ENCODE assay signal across 8 cellular contexts in genomic region chr1:156741613-156741983, GRCh38. TPM values are rescaled to one million over a fixed set of nuclear protein-coding genes. Genes with fewer than 3 reads are reported as not detected.
DNase-seq lines count a peak whose midpoint lies in the region; ATAC-seq, FAIRE-seq and TF ChIP-seq lines count a peak whose summit lies in the region.

No MANE protein-coding gene starts in this region.

- no peaks in the 10 kb centered on the region for H3K9me3 ChIP-seq in keratinocyte (ENCODE audit: control insufficient read depth, low read depth, low read length)
- H3K9me3 ChIP-seq in thoracic aorta: no peaks in the 10 kb centered on the region

- POLR2A ChIA-PET in activated CD4-positive, alpha-beta T cell treated with anti-CD3 and anti-CD28 coated beads for 36 hours (lab: Charles Lee): interaction anchor here (0.8 to 2.5 kb wide), 9 partner anchors 10 to 148 kb away, joined by 3 to 55 read pairs (median 6); partner anchors contain the start of genes HDGF, ISG20L2, METTL25B and PRCC

- CTCF ChIA-PET in activated CD4-positive, alpha-beta T cell treated with anti-CD3 and anti-CD28 coated beads for 36 hours (lab: Charles Lee): interaction anchor here (0.7 to 4.7 kb wide), 10 partner anchors 10 to 149 kb away, joined by 3 to 73 read pairs (median 5); partner anchors contain the start of genes HDGF, ISG20L2, METTL25B and PRCC

- peak overlapping the region; percentile 57 for H3K4me2 ChIP-seq in keratinocyte (ENCODE audit: control insufficient read depth, extremely low read depth, insufficient read depth, low read depth, low read length)

- H3K4me1 ChIP-seq in keratinocyte (ENCODE audit: control insufficient read depth, extremely low read depth, insufficient read depth, low read length): peaks cover 18% of the 10 kb centered on the region
- peaks cover 20 to 33% of the 10 kb centered on the region in 2 donors for H3K4me1 ChIP-seq in thoracic aorta (ENCODE audit: control insufficient read depth in 1 of 2, low read depth in 2 of 2)

- FAIRE-seq in keratinocyte (lab: Jason Lieb, UNC): no peak

- peaks cover 47% of the 10 kb centered on the region for H3K79me2 ChIP-seq in keratinocyte (ENCODE audit: control insufficient read depth, insufficient read depth, low read length)

- ATAC-seq in activated CD4-positive, alpha-beta T cell treated with anti-CD3 and anti-CD28 coated beads for 36 hours: peak; percentile 11
- ATAC-seq in activated T-helper 17 cell treated with anti-CD3 and anti-CD28 coated beads, Interleukin-2, amount 50 U/mL, for 72 hours (replicated peaks): peak; percentile 43
- ATAC-seq in thoracic aorta (ENCODE audit: insufficient number of reproducible peaks, low FRiP score, low read depth): no peak
- no peak for ATAC-seq in GM21367 (IDR thresholded peaks at IDR 0.05; ENCODE audit: unreplicated experiment)

- H3K9me1 ChIP-seq in keratinocyte (ENCODE audit: control insufficient read depth, extremely low read depth, insufficient read depth, low read length): no peaks in the 10 kb centered on the region

- TF ChIP-seq CTCF in keratinocyte (optimal IDR thresholded peaks at IDR 0.05 in 1 of 3, IDR thresholded peaks at IDR 0.05 in 1 of 3, conservative IDR thresholded peaks at IDR 0.05 in 1 of 3; ENCODE audit: extremely low read depth in 1 of 3, insufficient read depth in 2 of 3, low read length in 3 of 3): no peak
- TF ChIP-seq CTCF in thoracic aorta (IDR thresholded peaks at IDR 0.05): no peak

- H3K36me3 ChIP-seq in keratinocyte (ENCODE audit: control insufficient read depth in 2 of 2, extremely low read depth in 1 of 2, insufficient read depth in 2 of 2, low read length in 2 of 2): peaks cover 32 to 41% of the 10 kb centered on the region in 2 experiments
- peaks cover 18% of the 10 kb centered on the region for H3K36me3 ChIP-seq in thoracic aorta

- H3K27me3 ChIP-seq in keratinocyte (ENCODE audit: control insufficient read depth, extremely low read depth, insufficient read depth, low read length): no peaks in the 10 kb centered on the region
- no peaks in the 10 kb centered on the region for H3K27me3 ChIP-seq in thoracic aorta (replicated peaks; ENCODE audit: insufficient read depth)

- H3K27ac Mint-ChIP-seq in activated CD4-positive, alpha-beta T cell treated with anti-CD3 and anti-CD28 coated beads for 36 hours: peak overlapping the region; percentile 94
- peak overlapping the region; percentile 88 for H3K27ac Mint-ChIP-seq in activated T-helper 17 cell treated with anti-CD3 and anti-CD28 coated beads, Interleukin-2, amount 50 U/mL, for 72 hours

- peak; percentile 56 for DNase-seq in activated CD4-positive, alpha-beta T cell treated with anti-CD3 and anti-CD28 coated beads for 36 hours
- no peak for DNase-seq in activated CD4-positive, alpha-beta T cell treated with anti-CD3 and anti-CD28 coated beads for 4 hours
- DNase-seq in keratinocyte (ENCODE audit: low read depth, low spot score): no peak
- no peak for DNase-seq in thoracic aorta (ENCODE audit: low spot score)
- no peak for DNase-seq in COR-L47 (lab: John Stamatoyannopoulos, UW)
- no peak for DNase-seq in kidney glomerular epithelial cell (lab: John Stamatoyannopoulos, UW)

- no peak overlapping the region for H2AFZ ChIP-seq in keratinocyte (ENCODE audit: control insufficient read depth, low read length)

- H3K9me3 Mint-ChIP-seq in activated CD4-positive, alpha-beta T cell treated with anti-CD3 and anti-CD28 coated beads for 36 hours (ENCODE audit: low read depth): no peaks in the 10 kb centered on the region
- H3K9me3 Mint-ChIP-seq in activated T-helper 17 cell treated with anti-CD3 and anti-CD28 coated beads, Interleukin-2, amount 50 U/mL, for 72 hours: no peaks in the 10 kb centered on the region

- no peak overlapping the region for H3K9ac ChIP-seq in keratinocyte (ENCODE audit: control insufficient read depth, extremely low read depth, insufficient read depth, low read length)

- peak overlapping the region; percentile 98 for H3K4me3 Mint-ChIP-seq in activated CD4-positive, alpha-beta T cell treated with anti-CD3 and anti-CD28 coated beads for 36 hours
- H3K4me3 Mint-ChIP-seq in activated T-helper 17 cell treated with anti-CD3 and anti-CD28 coated beads, Interleukin-2, amount 50 U/mL, for 72 hours: peak overlapping the region; percentile 98

- intact Hi-C loops in activated CD4-positive, alpha-beta T cell treated with anti-CD3 and anti-CD28 coated beads for 36 hours (cut with DNase I, micrococcal nuclease): loop anchor here (1.0 to 10.0 kb wide), 9 partner anchors 10 to 887 kb away; partner anchors contain the start of genes HDGF (in 2 of the 2), ISG20L2 (in 2 of the 2), METTL25B (in 2 of the 2) and PRCC (in 2 of the 2)

- no peaks in the 10 kb centered on the region for H3K27me3 Mint-ChIP-seq in activated CD4-positive, alpha-beta T cell treated with anti-CD3 and anti-CD28 coated beads for 36 hours
- H3K27me3 Mint-ChIP-seq in activated T-helper 17 cell treated with anti-CD3 and anti-CD28 coated beads, Interleukin-2, amount 50 U/mL, for 72 hours: no peaks in the 10 kb centered on the region

- peak overlapping the region; percentile 49 for H3K27ac ChIP-seq in keratinocyte (ENCODE audit: control insufficient read depth, insufficient read depth, low read length)
- H3K27ac ChIP-seq in thoracic aorta: peak overlapping the region; percentile 77 to 81

- dilution Hi-C loops in keratinocyte (cut with MboI; ENCODE audit: extremely low pct_ligation_motif_present, low sequenced_read_pairs): no loop called here

- H3K4me1 Mint-ChIP-seq in activated CD4-positive, alpha-beta T cell treated with anti-CD3 and anti-CD28 coated beads for 36 hours: peaks cover 55% of the 10 kb centered on the region
- H3K4me1 Mint-ChIP-seq in activated T-helper 17 cell treated with anti-CD3 and anti-CD28 coated beads, Interleukin-2, amount 50 U/mL, for 72 hours: peaks cover 32% of the 10 kb centered on the region

- peak overlapping the region in 1 of 3 experiments; percentile 1 for H3K4me3 ChIP-seq in keratinocyte (ENCODE audit: control insufficient read depth in 2 of 3, extremely low read depth in 1 of 3, insufficient read depth in 2 of 3, low read depth in 1 of 3, low read length in 3 of 3)
- H3K4me3 ChIP-seq in thoracic aorta: peak overlapping the region; percentile 88

- no peaks in the 10 kb centered on the region for H4K20me1 ChIP-seq in keratinocyte (ENCODE audit: control insufficient read depth, extremely low read depth, insufficient read depth, low read length)

- peaks cover 73% of the 10 kb centered on the region for H3K36me3 Mint-ChIP-seq in activated CD4-positive, alpha-beta T cell treated with anti-CD3 and anti-CD28 coated beads for 36 hours (ENCODE audit: low read depth)
- peaks cover 92% of the 10 kb centered on the region for H3K36me3 Mint-ChIP-seq in activated T-helper 17 cell treated with anti-CD3 and anti-CD28 coated beads, Interleukin-2, amount 50 U/mL, for 72 hours (ENCODE audit: low read depth)

RNA-seq across cellular contexts. Expression of gene MRPL24, which starts 0.7 kb away (rescaled TPM):
- 10 to 100 TPM; 81.9 to 89.7 TPM for total RNA-seq in activated CD4-positive, alpha-beta T cell treated with anti-CD3 and anti-CD28 coated beads for 36 hours
- 10 to 100 TPM; 58.8 to 67.0 TPM for total RNA-seq in activated T-helper 17 cell treated with anti-CD3 and anti-CD28 coated beads, Interleukin-2, amount 50 U/mL, for 72 hours
- 111 to 157 TPM (median 122 TPM) in 3 replicates for polyA plus RNA-seq in keratinocyte
- polyA plus RNA-seq in keratinocyte (2011; ENCODE audit: low read depth): 31.8 TPM
- polyA plus RNA-seq in keratinocyte (2011; cell fraction: cytosol; rRNA removed): 112 and 122 TPM in 2 replicates
- polyA plus RNA-seq in keratinocyte (2011; cell fraction: nucleus; rRNA removed): 91.7 and 94.5 TPM in 2 replicates
- 101 and 133 TPM in 2 replicates for polyA plus RNA-seq in keratinocyte (2012; ENCODE audit: low replicate concordance)
- polyA minus RNA-seq in keratinocyte: 39.4 to 55.6 TPM (median 50.9 TPM) in 3 replicates
- 43.4 TPM for polyA minus RNA-seq in keratinocyte (2011; cell fraction: cytosol; rRNA and poly(A)+ RNA removed)
- polyA minus RNA-seq in keratinocyte (2011; cell fraction: nucleus; rRNA and poly(A)+ RNA removed): 16.8 and 19.2 TPM in 2 replicates
- 10 to 100 TPM; 22.6 to 35.6 TPM for total RNA-seq in thoracic aorta

RNA-seq across cellular contexts. Expression of gene HDGF, which starts 9.9 kb away (rescaled TPM):
- 100 to 1,000 TPM; 312 to 358 TPM for total RNA-seq in activated CD4-positive, alpha-beta T cell treated with anti-CD3 and anti-CD28 coated beads for 36 hours
- 100 to 1,000 TPM; 270 to 361 TPM for total RNA-seq in activated T-helper 17 cell treated with anti-CD3 and anti-CD28 coated beads, Interleukin-2, amount 50 U/mL, for 72 hours
- polyA plus RNA-seq in keratinocyte: 172 to 240 TPM (median 196 TPM) in 3 replicates
- 161 TPM for polyA plus RNA-seq in keratinocyte (2011; ENCODE audit: low read depth)
- 221 and 240 TPM in 2 replicates for polyA plus RNA-seq in keratinocyte (2011; cell fraction: cytosol; rRNA removed)
- 107 and 111 TPM in 2 replicates for polyA plus RNA-seq in keratinocyte (2011; cell fraction: nucleus; rRNA removed)
- 213 and 246 TPM in 2 replicates for polyA plus RNA-seq in keratinocyte (2012; ENCODE audit: low replicate concordance)
- 108 to 149 TPM (median 125 TPM) in 3 replicates for polyA minus RNA-seq in keratinocyte
- polyA minus RNA-seq in keratinocyte (2011; cell fraction: cytosol; rRNA and poly(A)+ RNA removed): 141 TPM
- polyA minus RNA-seq in keratinocyte (2011; cell fraction: nucleus; rRNA and poly(A)+ RNA removed): 32.3 and 52.1 TPM in 2 replicates
- total RNA-seq in thoracic aorta: 100 to 1,000 TPM in 1 of 2 donors, 10 to 100 TPM in 1; 93.5 to 118 TPM

RNA-seq across cellular contexts. Expression of gene ISG20L2, which starts 13.0 kb away (rescaled TPM):
- 10 to 100 TPM; 48.4 to 65.2 TPM for total RNA-seq in activated CD4-positive, alpha-beta T cell treated with anti-CD3 and anti-CD28 coated beads for 36 hours
- 10 to 100 TPM; 38.8 to 74.9 TPM for total RNA-seq in activated T-helper 17 cell treated with anti-CD3 and anti-CD28 coated beads, Interleukin-2, amount 50 U/mL, for 72 hours
- polyA plus RNA-seq in keratinocyte: 48.1 to 56.6 TPM (median 48.6 TPM) in 3 replicates
- 19.9 TPM for polyA plus RNA-seq in keratinocyte (2011; ENCODE audit: low read depth)
- polyA plus RNA-seq in keratinocyte (2011; cell fraction: cytosol; rRNA removed): 44.2 and 61.0 TPM in 2 replicates
- polyA plus RNA-seq in keratinocyte (2011; cell fraction: nucleus; rRNA removed): 44.3 and 44.4 TPM in 2 replicates
- 20.2 and 33.8 TPM in 2 replicates for polyA plus RNA-seq in keratinocyte (2012; ENCODE audit: low replicate concordance)
- polyA minus RNA-seq in keratinocyte: 47.8 to 55.4 TPM (median 54.2 TPM) in 3 replicates
- 25.9 TPM for polyA minus RNA-seq in keratinocyte (2011; cell fraction: cytosol; rRNA and poly(A)+ RNA removed)
- polyA minus RNA-seq in keratinocyte (2011; cell fraction: nucleus; rRNA and poly(A)+ RNA removed): 18.7 and 32.7 TPM in 2 replicates
- 10 to 100 TPM; 15.0 to 19.8 TPM for total RNA-seq in thoracic aorta

RNA-seq across cellular contexts. Expression of gene METTL25B, which starts 13.3 kb away (rescaled TPM):
- 10 to 100 TPM; 31.0 to 40.5 TPM for total RNA-seq in activated CD4-positive, alpha-beta T cell treated with anti-CD3 and anti-CD28 coated beads for 36 hours
- 10 to 100 TPM; 29.0 to 51.6 TPM for total RNA-seq in activated T-helper 17 cell treated with anti-CD3 and anti-CD28 coated beads, Interleukin-2, amount 50 U/mL, for 72 hours
- polyA plus RNA-seq in keratinocyte: 6.0 to 10.7 TPM (median 6.3 TPM) in 3 replicates
- polyA plus RNA-seq in keratinocyte (2011; ENCODE audit: low read depth): 29.2 TPM
- 3.5 and 4.8 TPM in 2 replicates for polyA plus RNA-seq in keratinocyte (2011; cell fraction: cytosol; rRNA removed)
- polyA plus RNA-seq in keratinocyte (2011; cell fraction: nucleus; rRNA removed): 18.7 and 19.7 TPM in 2 replicates
- 10.8 and 31.9 TPM in 2 replicates for polyA plus RNA-seq in keratinocyte (2012; ENCODE audit: low replicate concordance)
- polyA minus RNA-seq in keratinocyte: 4.8 to 11.0 TPM (median 7.8 TPM) in 3 replicates
- 8.4 TPM for polyA minus RNA-seq in keratinocyte (2011; cell fraction: cytosol; rRNA and poly(A)+ RNA removed)
- 7.8 and 10.3 TPM in 2 replicates for polyA minus RNA-seq in keratinocyte (2011; cell fraction: nucleus; rRNA and poly(A)+ RNA removed)
- total RNA-seq in thoracic aorta: 10 to 100 TPM; 15.2 to 17.9 TPM

RNA-seq across cellular contexts. Expression of gene PRCC, which starts 25.7 kb away (rescaled TPM):
- total RNA-seq in activated CD4-positive, alpha-beta T cell treated with anti-CD3 and anti-CD28 coated beads for 36 hours: 100 to 1,000 TPM in 1 of 2 experiments, 10 to 100 TPM in 1; 80.4 to 110 TPM
- total RNA-seq in activated T-helper 17 cell treated with anti-CD3 and anti-CD28 coated beads, Interleukin-2, amount 50 U/mL, for 72 hours: 10 to 100 TPM; 54.0 to 76.7 TPM
- polyA plus RNA-seq in keratinocyte: 29.9 to 70.7 TPM (median 40.4 TPM) in 3 replicates
- 21.7 TPM for polyA plus RNA-seq in keratinocyte (2011; ENCODE audit: low read depth)
- polyA plus RNA-seq in keratinocyte (2011; cell fraction: cytosol; rRNA removed): 41.7 and 46.6 TPM in 2 replicates
- polyA plus RNA-seq in keratinocyte (2011; cell fraction: nucleus; rRNA removed): 54.2 and 58.5 TPM in 2 replicates
- 42.9 and 47.9 TPM in 2 replicates for polyA plus RNA-seq in keratinocyte (2012; ENCODE audit: low replicate concordance)
- 60.5 to 95.5 TPM (median 69.6 TPM) in 3 replicates for polyA minus RNA-seq in keratinocyte
- 48.7 TPM for polyA minus RNA-seq in keratinocyte (2011; cell fraction: cytosol; rRNA and poly(A)+ RNA removed)
- 32.6 and 42.6 TPM in 2 replicates for polyA minus RNA-seq in keratinocyte (2011; cell fraction: nucleus; rRNA and poly(A)+ RNA removed)
- total RNA-seq in thoracic aorta: 10 to 100 TPM; 22.9 to 34.5 TPM

Comparison
In these comparisons a context has a peak if more than half of its experiments do, and no peak if none do; other contexts are left out.
1. ATAC-seq: peak in activated CD4-positive, alpha-beta T cell treated with anti-CD3 and anti-CD28 coated beads for 36 hours (single experiment) and activated T-helper 17 cell treated with anti-CD3 and anti-CD28 coated beads, Interleukin-2, amount 50 U/mL, for 72 hours (single experiment); none in thoracic aorta (single experiment) and GM21367 (single experiment).